ENCODE assay signal across 1 cellular context in genomic region chrX:118495061-118495921, GRCh38.
TF ChIP-seq lines count a peak whose summit lies in the region.

Gene DOCK11, plus strand, starts transcription at chrX:118495815. Its CDS starts 157 bp downstream, at chrX:118495972.

TF ChIP-seq in K562, 482 proteins besides CTCF, POLR2A, EP300 and RAD21 (continued from another document and continues in another):
- TF ChIP-seq CEBPG (CRISPR knock-in tag; IDR thresholded peaks at IDR 0.05) (no peak), CEBPG (tag; conservative IDR thresholded peaks at IDR 0.05 in 1 of 2, IDR thresholded peaks at IDR 0.05 in 1 of 2) (peak; percentile 55 to 63; a peak in 3 of 4 replicates), BCL6 (CRISPR knock-in tag; IDR thresholded peaks at IDR 0.05) (no peak), MAFF (IDR thresholded peaks at IDR 0.05; ENCODE audit: low read length) (no peak), SRSF3 (IDR thresholded peaks at IDR 0.05; ENCODE audit: insufficient read depth, low read length) (no peak), NFYB (IDR thresholded peaks at IDR 0.05; ENCODE audit: extremely low read depth, insufficient read length) (no peak), HNRNPL (IDR thresholded peaks at IDR 0.05; ENCODE audit: low read depth, low read length) (no peak), POLR2AphosphoS2 (IDR thresholded peaks at IDR 0.05; ENCODE audit: low read length) (no peak), ID3 (CRISPR knock-in tag; IDR thresholded peaks at IDR 0.05) (no peak), ID3 (tag; IDR thresholded peaks at IDR 0.05) (no peak), ZBTB40 (IDR thresholded peaks at IDR 0.05) (no peak; the same call in 1 of the 2 replicates), ZBTB40 (CRISPR knock-in tag; IDR thresholded peaks at IDR 0.05) (no peak), CEBPZ (IDR thresholded peaks at IDR 0.05; ENCODE audit: borderline replicate concordance, low read depth, low read length) (no peak), MITF (IDR thresholded peaks at IDR 0.05) (peak; percentile 93), SMAD4 (CRISPR knock-in tag; conservative IDR thresholded peaks at IDR 0.05) (no peak), ZNF79 (CRISPR knock-in tag; IDR thresholded peaks at IDR 0.05; ENCODE audit: low read depth) (no peak), L3MBTL2 (IDR thresholded peaks at IDR 0.05) (peak; percentile 76), ZBTB1 (CRISPR knock-in tag; IDR thresholded peaks at IDR 0.05; ENCODE audit: borderline replicate concordance, low read depth) (no peak), MXI1 (IDR thresholded peaks at IDR 0.05; ENCODE audit: low read depth, low read length) (peak; percentile 37; the same call in 1 of the 2 replicates), ZMIZ1 (IDR thresholded peaks at IDR 0.05; ENCODE audit: low read depth in 2 of 2, low read length in 2 of 2) (no peak), ZBTB2 (IDR thresholded peaks at IDR 0.05) (no peak), ZNF699 (CRISPR knock-in tag; IDR thresholded peaks at IDR 0.05; ENCODE audit: insufficient replicate concordance) (no peak), ZNF143 (CRISPR knock-in tag; IDR thresholded peaks at IDR 0.05) (no peak), PTRF (tag; IDR thresholded peaks at IDR 0.05) (no peak), NCOA1 (IDR thresholded peaks at IDR 0.05; ENCODE audit: low read depth) (no peak), CHCHD3 (CRISPR knock-in tag; IDR thresholded peaks at IDR 0.05) (no peak), ZNF644 (tag; IDR thresholded peaks at IDR 0.05; ENCODE audit: low read depth) (no peak), SIN3B (IDR thresholded peaks at IDR 0.05; ENCODE audit: low read depth) (no peak), ILK (tag; IDR thresholded peaks at IDR 0.05; ENCODE audit: borderline replicate concordance, low read depth) (no peak), BMI1 (IDR thresholded peaks at IDR 0.05; ENCODE audit: low read length) (no peak), CREB5 (CRISPR knock-in tag; IDR thresholded peaks at IDR 0.05) (no peak), ZFP36 (IDR thresholded peaks at IDR 0.05; ENCODE audit: low read depth, low read length, partially characterized antibody) (no peak), PTTG1 (tag; IDR thresholded peaks at IDR 0.05; ENCODE audit: low read depth) (no peak), CC2D1A (IDR thresholded peaks at IDR 0.05) (no peak), TRIM25 (IDR thresholded peaks at IDR 0.05; ENCODE audit: borderline replicate concordance) (no peak), POLR3A (IDR thresholded peaks at IDR 0.05; ENCODE audit: borderline replicate concordance, extremely low read depth, insufficient read depth, insufficient read length) (no peak), POLR2G (IDR thresholded peaks at IDR 0.05; ENCODE audit: low read depth, low read length) (peak; percentile 85), SMAD2 (IDR thresholded peaks at IDR 0.05; ENCODE audit: low read depth, low read length) (no peak), RBBP5 (IDR thresholded peaks at IDR 0.05; ENCODE audit: borderline replicate concordance, insufficient read depth, low read length, poor library complexity, severe bottlenecking) (no peak), LARP7 (IDR thresholded peaks at IDR 0.05) (no peak), RFX5 (IDR thresholded peaks at IDR 0.05; ENCODE audit: low read depth, low read length) (no peak)
